ENCODE assay signal across 1 cellular context in the genomic region with DNA sequence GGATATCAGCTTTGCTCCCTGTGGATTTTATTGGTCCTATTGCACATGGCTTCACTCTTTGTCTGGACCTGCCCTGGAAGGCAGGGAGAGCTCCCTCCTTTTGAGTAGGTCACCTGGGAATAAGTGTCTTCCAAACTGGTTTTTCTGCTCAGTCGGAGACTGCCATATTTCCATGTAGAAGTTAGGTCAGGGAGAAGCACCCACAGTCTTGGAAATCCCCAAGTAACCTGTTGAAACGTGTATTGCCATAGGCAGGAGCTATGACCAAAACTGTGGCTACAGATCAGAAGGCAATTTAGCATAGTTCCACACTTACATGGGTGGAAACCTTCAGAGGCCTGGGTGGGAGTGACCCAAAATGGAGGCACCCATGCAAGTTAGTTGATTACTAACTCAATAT.
TF ChIP-seq lines count a peak whose summit lies in the region.

No MANE protein-coding gene starts in this region.

TF ChIP-seq in HEK293, 187 proteins besides CTCF, POLR2A, EP300 and RAD21 (continued from another document):
- TF ChIP-seq ZNF645 (tag by site-specific recombination; IDR thresholded peaks at IDR 0.05) (no peak), ZNF394 (tag by site-specific recombination; IDR thresholded peaks at IDR 0.05; ENCODE audit: borderline replicate concordance) (no peak), KLF10 (tag by site-specific recombination; IDR thresholded peaks at IDR 0.05) (no peak), ZNF692 (tag by site-specific recombination; IDR thresholded peaks at IDR 0.05) (no peak), ZNF404 (tag by site-specific recombination; IDR thresholded peaks at IDR 0.05) (no peak), SCRT2 (tag by site-specific recombination; IDR thresholded peaks at IDR 0.05) (peak; percentile 92), ZNF830 (tag by site-specific recombination; IDR thresholded peaks at IDR 0.05; ENCODE audit: low read depth) (no peak)
